ENCODE assay signal across 13 cellular contexts in genomic region chr17:58615768-58616659, GRCh38.
DNase-seq lines count a peak whose midpoint lies in the region; ATAC-seq and TF ChIP-seq lines count a peak whose summit lies in the region.
"Had no signal": no experiment of that assay in that cellular context is flagged by ENCODE, and none has a peak within 500 bp of the region (broad histone marks: within the 10 kb centered on the region; RNA-seq: fewer than 3 reads in every experiment).

No MANE protein-coding gene starts in this region.

- H3K4me3 Mint-ChIP-seq in activated CD8-positive, alpha-beta T cell treated with anti-CD3 and anti-CD28 coated beads for 36 hours: no peak overlapping the region

- in situ Hi-C loops in GM13977 (cut with MboI; ENCODE audit: low pct_unique_long_range_greater_than_20kb, low sequenced_read_pairs, unreplicated experiment): no loop called here

- intact Hi-C loops in activated CD8-positive, alpha-beta T cell treated with anti-CD3 and anti-CD28 coated beads for 36 hours (cut with micrococcal nuclease): no loop called here

- CTCF ChIA-PET in activated CD8-positive, alpha-beta T cell treated with anti-CD3 and anti-CD28 coated beads for 36 hours (lab: Charles Lee): interaction anchor here (1.2 to 1.4 kb wide), 2 partner anchors 16 to 28 kb away, joined by 4 to 5 read pairs; no protein-coding TSS in a partner anchor

- POLR2A ChIA-PET in activated CD8-positive, alpha-beta T cell treated with anti-CD3 and anti-CD28 coated beads for 36 hours (lab: Charles Lee): interaction anchor here (0.6 to 10.8 kb wide), 3 partner anchors 11 to 27 kb away, joined by 3 to 116 read pairs (median 6); no protein-coding TSS in a partner anchor

- H3K27ac Mint-ChIP-seq in activated CD8-positive, alpha-beta T cell treated with anti-CD3 and anti-CD28 coated beads for 36 hours: peak overlapping the region; percentile 52

- H3K36me3 Mint-ChIP-seq in activated CD8-positive, alpha-beta T cell treated with anti-CD3 and anti-CD28 coated beads for 36 hours (ENCODE audit: low read depth): no peaks in the 10 kb centered on the region

- DNase-seq in GM13977 (ENCODE audit: low spot score) (peak; percentile 75), midbrain (lab: John Stamatoyannopoulos, UW) (no peak), NCI-H146 treated with DMSO at 0.1 percent for 48 hours (lab: John Stamatoyannopoulos, UW; ENCODE audit: unreplicated experiment) (no peak), Kasumi-1 (lab: John Stamatoyannopoulos, UW) (no peak), NCI-H774 (lab: John Stamatoyannopoulos, UW) (no peak)
- peak; percentile 36 for DNase-seq in activated CD8-positive, alpha-beta T cell treated with anti-CD3 and anti-CD28 coated beads for 36 hours
- DNase-seq: activated CD8-positive, alpha-beta memory T cell treated with anti-CD3 and anti-CD28 coated beads for 24 hours; NCI-H187; Right ventricle myocardium superior; trophoblast cell had no signal

- no peaks in the 10 kb centered on the region for H3K27me3 Mint-ChIP-seq in activated CD8-positive, alpha-beta T cell treated with anti-CD3 and anti-CD28 coated beads for 36 hours

- no peak for TF ChIP-seq CTCF in GM13977 (IDR thresholded peaks at IDR 0.05; ENCODE audit: extremely low read depth, insufficient read depth, missing control alignments)
- TF ChIP-seq CTCF in activated CD8-positive, alpha-beta T cell treated with anti-CD3 and anti-CD28 coated beads for 36 hours (IDR thresholded peaks at IDR 0.05): no peak

- no peaks in the 10 kb centered on the region for H3K9me3 Mint-ChIP-seq in activated CD8-positive, alpha-beta T cell treated with anti-CD3 and anti-CD28 coated beads for 36 hours

- ATAC-seq in GM19395 (IDR thresholded peaks at IDR 0.05; ENCODE audit: unreplicated experiment) (peak; percentile 73), HG03045 (IDR thresholded peaks at IDR 0.05; ENCODE audit: unreplicated experiment) (peak; percentile 51)
- peak; percentile 80 for ATAC-seq in activated CD8-positive, alpha-beta T cell treated with anti-CD3 and anti-CD28 coated beads for 36 hours
- ATAC-seq: HCT116 had no signal

- H3K4me1 Mint-ChIP-seq in activated CD8-positive, alpha-beta T cell treated with anti-CD3 and anti-CD28 coated beads for 36 hours (ENCODE audit: low read depth): peaks cover 9% of the 10 kb centered on the region

Comparison
In these comparisons a context has a peak if more than half of its experiments do, and no peak if none do; other contexts are left out.
1. DNase-seq: peak in GM13977 (single experiment) and activated CD8-positive, alpha-beta T cell treated with anti-CD3 and anti-CD28 coated beads for 36 hours (single experiment); none in midbrain (single experiment), NCI-H146 treated with DMSO at 0.1 percent for 48 hours (single experiment), Kasumi-1 (0 of 2) and NCI-H774 (single experiment).
2. Peak in every context shown above with its lines, with median percentiles within 50 percentile points of each other: ATAC-seq.